Comparison of ENCODE assay signal across 15 cellular contexts in the genomic region with DNA sequence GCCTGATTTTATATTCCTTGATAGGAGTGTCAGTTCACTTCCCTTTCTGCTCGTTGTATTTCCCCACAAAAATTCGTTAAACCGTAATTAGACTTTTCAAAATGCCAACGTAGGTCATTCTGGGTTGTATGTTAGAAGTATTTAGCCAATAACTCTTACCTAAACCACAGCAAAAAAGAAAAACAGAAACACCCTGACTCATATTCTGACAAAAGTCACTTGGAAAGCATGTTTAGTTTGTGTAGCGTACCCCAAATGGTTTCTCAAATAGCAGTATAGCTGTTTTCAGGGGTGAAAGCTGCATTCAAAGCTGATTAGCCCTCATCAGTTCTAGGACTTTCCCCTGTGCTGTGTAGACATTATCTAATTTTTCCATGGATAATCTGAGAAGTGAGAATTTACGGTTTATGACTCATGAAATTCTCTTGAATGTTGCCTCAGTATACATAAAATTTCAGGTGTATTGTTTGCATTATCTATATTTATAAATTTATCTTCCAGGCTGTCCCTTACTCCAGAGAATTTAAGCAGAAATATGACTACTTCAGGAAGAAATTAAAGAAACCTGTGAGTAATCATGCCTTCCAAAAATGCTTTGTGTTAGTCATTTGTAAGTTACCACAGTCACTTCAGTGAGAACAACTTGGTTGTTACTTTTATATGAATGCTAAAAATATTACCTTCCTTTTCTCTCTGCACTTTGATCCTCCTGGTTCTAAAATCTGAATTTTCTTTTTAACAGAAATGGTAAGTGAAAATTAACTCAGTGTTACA.
A peak's percentile ranks its signal among the peaks of the same experiment; 100 is the strongest.
DNase-seq lines count a peak whose midpoint lies in the region; ATAC-seq, FAIRE-seq and TF ChIP-seq lines count a peak whose summit lies in the region.
"Had no signal": no experiment of that assay in that cellular context is flagged by ENCODE, and none has a peak within 500 bp of the region (broad histone marks: within the 10 kb centered on the region; RNA-seq: fewer than 3 reads in every experiment).

No MANE protein-coding gene starts in this region.

- H3K27me3 Mint-ChIP-seq in activated T-helper 17 cell treated with anti-CD3 and anti-CD28 coated beads, Interleukin-2, amount 50 U/mL, for 72 hours, result no peaks in the 10 kb centered on the region

- TF ChIP-seq RAD21 in HepG2 (CRISPR knock-in tag; IDR thresholded peaks at IDR 0.05), result no peak

- no peak overlapping the region for H3K9ac ChIP-seq in HepG2 (ENCODE audit: insufficient read depth, low read depth, low read length)
- H3K9ac ChIP-seq: neural progenitor cell had no signal

- no peak for FAIRE-seq in HepG2 (lab: Jason Lieb, UNC)

- ATAC-seq in right lobe of liver (no peak), HepG2 (no peak)
- ATAC-seq in activated T-helper 17 cell treated with anti-CD3 and anti-CD28 coated beads, Interleukin-2, amount 50 U/mL, for 72 hours (replicated peaks), result peak; percentile 36
- ATAC-seq: heart right ventricle had no signal

- CTCF ChIA-PET in HepG2 (lab: Yijun Ruan, JAX; ENCODE audit: low intra/inter-chr PET ratio, low total read pairs), result no interaction called here

- H2AFZ ChIP-seq in HepG2 (ENCODE audit: low read length), result no peak overlapping the region
- H2AFZ ChIP-seq: neural progenitor cell had no signal

- in situ Hi-C loops in HepG2 (cut with HindIII; ENCODE audit: extremely low pct_ligation_motif_present, low pct_unique_long_range_greater_than_20kb), result no loop called here

- WGBS in right lobe of liver (ENCODE audit: insufficient coverage, low coverage, low lambda C conversion rate, missing lambda C conversion rate), result 81% methylated on average over 6 of the region's 6 CpGs
- WGBS in HepG2 (ENCODE audit: low lambda C conversion rate), result 94% methylated on average over 6 of the region's 6 CpGs
- 82 to 85% methylated on average over 6 of the region's 6 CpGs for WGBS in esophagus squamous epithelium, 2 donors

- no peaks in the 10 kb centered on the region for H3K79me2 ChIP-seq in HepG2 (ENCODE audit: insufficient read depth, low read length)

- H3K27ac ChIP-seq in right lobe of liver (peak overlapping the region in 2 of 3 donors; percentile 86 to 91), HepG2 (ENCODE audit: extremely low read length, insufficient read depth, low read length) (no peak overlapping the region), Peyer's patch (no peak overlapping the region), esophagus squamous epithelium (no peak overlapping the region)
- H3K27ac ChIP-seq: neural progenitor cell had no signal

- no peaks in the 10 kb centered on the region for H4K20me1 ChIP-seq in HepG2 (ENCODE audit: insufficient read depth, low read length)

- peaks cover 11% of the 10 kb centered on the region for H3K4me1 Mint-ChIP-seq in activated T-helper 17 cell treated with anti-CD3 and anti-CD28 coated beads, Interleukin-2, amount 50 U/mL, for 72 hours

- H3K27me3 ChIP-seq in right lobe of liver, result no peaks in the 10 kb centered on the region
- no peaks in the 10 kb centered on the region for H3K27me3 ChIP-seq in HepG2 (ENCODE audit: control insufficient read depth in 1 of 2, insufficient read depth in 2 of 2, low read length in 2 of 2)
- no peaks in the 10 kb centered on the region for H3K27me3 ChIP-seq in Peyer's patch
- H3K27me3 ChIP-seq in esophagus squamous epithelium, result no peaks in the 10 kb centered on the region
- H3K27me3 ChIP-seq: heart right ventricle, neural progenitor cell had no signal

- H3K4me1 ChIP-seq in right lobe of liver (peaks cover 4 to 27% (median 11%) of the 10 kb centered on the region in 4 donors), HepG2 (ENCODE audit: insufficient read depth, low read length) (no peaks in the 10 kb centered on the region), Peyer's patch (no peaks in the 10 kb centered on the region), esophagus squamous epithelium (peaks cover 0 to 9% (median 0%) of the 10 kb centered on the region in 3 donors)
- H3K4me1 ChIP-seq: neural progenitor cell had no signal

- no peak overlapping the region for H3K27ac Mint-ChIP-seq in activated T-helper 17 cell treated with anti-CD3 and anti-CD28 coated beads, Interleukin-2, amount 50 U/mL, for 72 hours
- H3K27ac Mint-ChIP-seq: neural progenitor cell had no signal

- DNase-seq in right lobe of liver (no peak), HepG2 (ENCODE audit: low spot score) (no peak), fibroblast of the aortic adventitia (ENCODE audit: low read depth) (peak; percentile 54), NCI-H2107 (lab: John Stamatoyannopoulos, UW) (no peak), Peyer's patch (no peak), esophagus squamous epithelium (lab: John Stamatoyannopoulos, UW) (no peak)
- no peak for DNase-seq in stimulated activated CD8-positive, alpha-beta memory T cell treated with anti-CD3 and anti-CD28 coated beads, Interleukin-4, amount 100 ng/mL, for 48 hours
- DNase-seq: DMS79, heart right ventricle, NCI-H1105, NCI-H526 treated with DMSO at 0.1 percent for 48 hours, SIG-M5 had no signal

- TF ChIP-seq CTCF in right lobe of liver (IDR thresholded peaks at IDR 0.05) (no peak), HepG2 (CRISPR knock-in tag; IDR thresholded peaks at IDR 0.05) (no peak), fibroblast of the aortic adventitia (IDR thresholded peaks at IDR 0.05; ENCODE audit: insufficient read depth, low read length) (no peak), Peyer's patch (IDR thresholded peaks at IDR 0.05) (no peak), esophagus squamous epithelium (IDR thresholded peaks at IDR 0.05) (no peak)

- TF ChIP-seq EP300 in HepG2 (IDR thresholded peaks at IDR 0.05; ENCODE audit: low read depth in 2 of 2, low read length in 2 of 2) (no peak), HepG2 (CRISPR knock-in tag; IDR thresholded peaks at IDR 0.05; ENCODE audit: borderline replicate concordance) (no peak)

- POLR2A ChIA-PET in HepG2 (lab: Yijun Ruan, JAX), result no interaction called here

- no peaks in the 10 kb centered on the region for H3K9me3 Mint-ChIP-seq in activated T-helper 17 cell treated with anti-CD3 and anti-CD28 coated beads, Interleukin-2, amount 50 U/mL, for 72 hours
- H3K9me3 Mint-ChIP-seq: activated naive CD4-positive, alpha-beta T cell treated with anti-CD3 and anti-CD28 coated beads, Interleukin-2, amount 50 U/mL, for 72 hours; neural progenitor cell had no signal

- H3K36me3 ChIP-seq in right lobe of liver (no peaks in the 10 kb centered on the region), HepG2 (replicated peaks in 1 of 2; ENCODE audit: control insufficient read depth in 1 of 2, insufficient read depth in 2 of 2, low read length in 2 of 2) (peaks cover 14 to 59% of the 10 kb centered on the region in 2 experiments), Peyer's patch (peaks cover 0 to 59% (median 2%) of the 10 kb centered on the region in 3 donors), esophagus squamous epithelium (peaks cover 0 to 33% (median 0%) of the 10 kb centered on the region in 3 donors)

- intact Hi-C loops in right lobe of liver (cut with DNase I), result no loop called here
- intact Hi-C loops in HepG2 (cut with micrococcal nuclease; ENCODE audit: unreplicated experiment), result no loop called here
- intact Hi-C loops in esophagus squamous epithelium (cut with DNase I), result no loop called here

- H3K4me3 ChIP-seq in right lobe of liver, result no peak overlapping the region
- H3K4me3 ChIP-seq in HepG2 (replicated peaks in 1 of 3; ENCODE audit: insufficient read depth in 1 of 3, low read depth in 2 of 3, low read length in 3 of 3), result no peak overlapping the region
- no peak overlapping the region for H3K4me3 ChIP-seq in fibroblast of the aortic adventitia (ENCODE audit: low read depth, low read length)
- H3K4me3 ChIP-seq in Peyer's patch, result no peak overlapping the region
- no peak overlapping the region for H3K4me3 ChIP-seq in esophagus squamous epithelium
- H3K4me3 ChIP-seq: heart right ventricle, neural progenitor cell had no signal

- no peak overlapping the region for H3K4me2 ChIP-seq in HepG2 (ENCODE audit: low read depth, low read length)
- H3K4me2 ChIP-seq: neural progenitor cell had no signal

- no peaks in the 10 kb centered on the region for H3K36me3 Mint-ChIP-seq in activated T-helper 17 cell treated with anti-CD3 and anti-CD28 coated beads, Interleukin-2, amount 50 U/mL, for 72 hours (ENCODE audit: low read depth)

- no peak for TF ChIP-seq POLR2A in right lobe of liver (IDR thresholded peaks at IDR 0.05)
- no peak for TF ChIP-seq POLR2A in HepG2 (IDR thresholded peaks at IDR 0.05; ENCODE audit: insufficient read depth in 1 of 2, low read depth in 2 of 2, low read length in 2 of 2)
- no peak for TF ChIP-seq POLR2A in Peyer's patch (IDR thresholded peaks at IDR 0.05)
- no peak for TF ChIP-seq POLR2A in esophagus squamous epithelium (IDR thresholded peaks at IDR 0.05)

- peak overlapping the region; percentile 17 for H3K4me3 Mint-ChIP-seq in activated T-helper 17 cell treated with anti-CD3 and anti-CD28 coated beads, Interleukin-2, amount 50 U/mL, for 72 hours
- H3K4me3 Mint-ChIP-seq: neural progenitor cell had no signal

- no peaks in the 10 kb centered on the region for H3K9me3 ChIP-seq in right lobe of liver
- H3K9me3 ChIP-seq in HepG2 (ENCODE audit: low read length), result no peaks in the 10 kb centered on the region
- no peaks in the 10 kb centered on the region for H3K9me3 ChIP-seq in Peyer's patch
- H3K9me3 ChIP-seq in esophagus squamous epithelium, result no peaks in the 10 kb centered on the region
- H3K9me3 ChIP-seq: heart right ventricle had no signal

- no TSS peak for BruUV-seq in HepG2 (replicated peaks; lab: Mats Ljungman, UMichigan)

TF ChIP-seq in HepG2, 621 proteins besides CTCF, POLR2A, EP300 and RAD21 (continues in another document):
- no peak for TF ChIP-seq FOXP4 (CRISPR knock-in tag; IDR thresholded peaks at IDR 0.05)
- no peak for TF ChIP-seq DNMT3B (CRISPR knock-in tag; conservative IDR thresholded peaks at IDR 0.05)
- TF ChIP-seq ZSCAN22 (CRISPR knock-in tag; IDR thresholded peaks at IDR 0.05), result no peak
- TF ChIP-seq ZNF891 (CRISPR knock-in tag; IDR thresholded peaks at IDR 0.05), result no peak
- TF ChIP-seq MYC (CRISPR knock-in tag; IDR thresholded peaks at IDR 0.05; ENCODE audit: borderline replicate concordance), result no peak
- no peak for TF ChIP-seq PLRG1 (conservative IDR thresholded peaks at IDR 0.05)
- no peak for TF ChIP-seq ZNF256 (CRISPR knock-in tag; conservative IDR thresholded peaks at IDR 0.05)
- TF ChIP-seq FOSL2 (CRISPR knock-in tag; IDR thresholded peaks at IDR 0.05), result no peak

Comparison
In these comparisons a context has a peak if more than half of its experiments do, and no peak if none do; other contexts are left out.
1. H3K27ac ChIP-seq: peak in right lobe of liver (2 of 3); none in HepG2 (single experiment), Peyer's patch (0 of 4) and esophagus squamous epithelium (0 of 4).